ENCODE assay signal across 8 cellular contexts in the genomic region with DNA sequence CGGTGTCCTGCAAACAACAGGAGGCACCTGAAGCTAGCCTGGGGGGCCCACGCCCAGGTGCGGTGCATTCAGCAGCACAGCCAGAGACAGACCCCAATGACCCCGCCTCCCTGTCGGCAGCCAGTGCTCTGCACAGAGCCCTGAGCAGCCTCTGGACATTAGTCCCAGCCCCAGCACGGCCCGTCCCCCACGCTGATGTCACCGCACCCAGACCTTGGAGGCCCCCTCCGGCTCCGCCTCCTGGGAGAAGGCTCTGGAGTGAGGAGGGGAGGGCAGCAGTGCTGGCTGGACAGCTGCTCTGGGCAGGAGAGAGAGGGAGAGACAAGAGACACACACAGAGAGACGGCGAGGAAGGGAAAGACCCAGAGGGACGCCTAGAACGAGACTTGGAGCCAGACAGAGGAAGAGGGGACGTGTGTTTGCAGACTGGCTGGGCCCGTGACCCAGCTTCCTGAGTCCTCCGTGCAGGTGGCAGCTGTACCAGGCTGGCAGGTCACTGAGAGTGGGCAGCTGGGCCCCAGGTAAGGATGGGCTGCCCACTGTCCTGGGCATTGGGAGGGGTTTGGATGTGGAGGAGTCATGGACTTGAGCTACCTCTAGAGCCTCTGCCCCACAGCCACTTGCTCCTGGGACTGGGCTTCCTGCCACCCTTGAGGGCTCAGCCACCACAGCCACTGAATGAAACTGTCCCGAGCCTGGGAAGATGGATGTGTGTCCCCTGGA. TPM values are rescaled to one million over a fixed set of nuclear protein-coding genes. Genes with fewer than 3 reads are reported as not detected.
DNase-seq lines count a peak whose midpoint lies in the region; ATAC-seq, FAIRE-seq and TF ChIP-seq lines count a peak whose summit lies in the region.

MYO7A (plus strand) TSS at position 278 of the 723 bp plus-strand sequence. CDS start 2,389 bp downstream, outside the sequence.

- peak within 1 kb of the TSS; percentile 49 to 69 (median 51) for H3K4me3 Mint-ChIP-seq in T-cell
- H3K4me3 Mint-ChIP-seq in neural crest cell, result peak within 1 kb of the TSS; percentile 77

- CTCF ChIA-PET in T-cell (lab: Charles Lee), result interaction anchor here (0.6 to 1.5 kb wide), 4 partner anchors 12 to 1868 kb away, joined by 3 to 8 read pairs (median 4); no protein-coding TSS in a partner anchor
- CTCF ChIA-PET in HEK293T (lab: Yijun Ruan, JAX), result interaction anchor here (0.8 to 3.2 kb wide), 9 partner anchors 7 to 490 kb away, joined by 3 to 24 read pairs (median 5); no protein-coding TSS in a partner anchor

- peak; percentile 61 for DNase-seq in NCI-H748 (lab: John Stamatoyannopoulos, UW; ENCODE audit: unreplicated experiment)
- no peak for DNase-seq in NCI-H748 treated with DMSO at 0.1 percent for 48 hours (lab: John Stamatoyannopoulos, UW)
- no peak for DNase-seq in T-cell
- no peak for DNase-seq in fibroblast of the aortic adventitia (ENCODE audit: low read depth)
- peak; percentile 61 for DNase-seq in neural crest cell (ENCODE audit: low read depth, low spot score)
- DNase-seq in D721Med (ENCODE audit: insufficient read length, low spot score), result no peak
- no peak for DNase-seq in HEK293T (ENCODE audit: extremely low spot score)

- ATAC-seq in T-cell (replicated peaks in 1 of 4) (peak in 1 of 4 experiments; percentile 21), HG02970 (IDR thresholded peaks at IDR 0.05; ENCODE audit: low FRiP score, unreplicated experiment) (no peak)

- H3K36me3 Mint-ChIP-seq in T-cell (no peaks in the 10 kb centered on the region), neural crest cell (ENCODE audit: low read depth) (no peaks in the 10 kb centered on the region)

- H3K4me1 Mint-ChIP-seq in T-cell (peaks cover 9 to 13% (median 12%) of the 10 kb centered on the region in 3 donors), neural crest cell (peaks cover 33% of the 10 kb centered on the region)

- H3K27me3 Mint-ChIP-seq in T-cell, result peaks cover 0 to 3% of the 10 kb centered on the region in 2 donors
- H3K27me3 Mint-ChIP-seq in neural crest cell (ENCODE audit: low read depth), result no peaks in the 10 kb centered on the region

- TF ChIP-seq CTCF in fibroblast of the aortic adventitia (IDR thresholded peaks at IDR 0.05; ENCODE audit: insufficient read depth, low read length), result no peak
- no peak for TF ChIP-seq CTCF in neural crest cell (conservative IDR thresholded peaks at IDR 0.05)
- no peak for TF ChIP-seq CTCF in D721Med (IDR thresholded peaks at IDR 0.05; ENCODE audit: insufficient read depth, missing control alignments)

- H3K4me3 ChIP-seq in fibroblast of the aortic adventitia (ENCODE audit: low read depth, low read length), result peak within 1 kb of the TSS; percentile 68

- POLR2A ChIA-PET in T-cell (lab: Charles Lee), result no interaction called here
- POLR2A ChIA-PET in HEK293T (lab: Yijun Ruan, JAX), result no interaction called here

- no peak for FAIRE-seq in D721Med (lab: Jason Lieb, UNC)

- H3K9me3 Mint-ChIP-seq in T-cell, result no peaks in the 10 kb centered on the region
- H3K9me3 Mint-ChIP-seq in neural crest cell, result no peaks in the 10 kb centered on the region

- H3K27ac Mint-ChIP-seq in T-cell, result no peak within 1 kb of the TSS
- peak within 1 kb of the TSS; percentile 80 for H3K27ac Mint-ChIP-seq in neural crest cell (ENCODE audit: unreplicated experiment)

TF ChIP-seq in HEK293T, 16 proteins besides CTCF, POLR2A, EP300 and RAD21:
- TF ChIP-seq SUZ12 (IDR thresholded peaks at IDR 0.05) (no peak), FOXK2 (IDR thresholded peaks at IDR 0.05) (no peak), FOXM1 (IDR thresholded peaks at IDR 0.05; ENCODE audit: borderline replicate concordance) (no peak), CTBP1 (IDR thresholded peaks at IDR 0.05; ENCODE audit: borderline replicate concordance) (no peak), L3MBTL2 (conservative IDR thresholded peaks at IDR 0.05) (no peak), HDGF (IDR thresholded peaks at IDR 0.05; ENCODE audit: borderline replicate concordance) (no peak), PKNOX1 (IDR thresholded peaks at IDR 0.05) (no peak), FOXA1 (IDR thresholded peaks at IDR 0.05) (no peak), ELF4 (IDR thresholded peaks at IDR 0.05) (no peak), TARDBP (IDR thresholded peaks at IDR 0.05) (no peak), ZNF384 (IDR thresholded peaks at IDR 0.05) (no peak), ARNT (IDR thresholded peaks at IDR 0.05) (no peak), NFRKB (IDR thresholded peaks at IDR 0.05) (no peak), SP1 (IDR thresholded peaks at IDR 0.05) (no peak), LEF1 (IDR thresholded peaks at IDR 0.05; ENCODE audit: borderline replicate concordance) (no peak)

RNA-seq across cellular contexts. Expression of gene MYO7A, which starts in this region (rescaled TPM):
- total RNA-seq in T-cell, result 1 to 10 TPM in 1 of 5 donors, under 1 TPM in 4; 0.15 to 1.7 (median 0.44) TPM
- 0.33 and 0.45 TPM in 2 replicates for total RNA-seq in fibroblast of the aortic adventitia (ENCODE audit: low replicate concordance)
- total RNA-seq in neural crest cell, result 2.1 and 2.5 TPM in 2 replicates

Comparison
In these comparisons a context has a peak if more than half of its experiments do, and no peak if none do; other contexts are left out.
1. DNase-seq: peak in NCI-H748 (single experiment) and neural crest cell (single experiment); none in NCI-H748 treated with DMSO at 0.1 percent for 48 hours (single experiment), T-cell (0 of 34), fibroblast of the aortic adventitia (single experiment), D721Med (single experiment) and HEK293T (single experiment).